Comparison of ENCODE assay signal across 1 cellular context in the genomic region with DNA sequence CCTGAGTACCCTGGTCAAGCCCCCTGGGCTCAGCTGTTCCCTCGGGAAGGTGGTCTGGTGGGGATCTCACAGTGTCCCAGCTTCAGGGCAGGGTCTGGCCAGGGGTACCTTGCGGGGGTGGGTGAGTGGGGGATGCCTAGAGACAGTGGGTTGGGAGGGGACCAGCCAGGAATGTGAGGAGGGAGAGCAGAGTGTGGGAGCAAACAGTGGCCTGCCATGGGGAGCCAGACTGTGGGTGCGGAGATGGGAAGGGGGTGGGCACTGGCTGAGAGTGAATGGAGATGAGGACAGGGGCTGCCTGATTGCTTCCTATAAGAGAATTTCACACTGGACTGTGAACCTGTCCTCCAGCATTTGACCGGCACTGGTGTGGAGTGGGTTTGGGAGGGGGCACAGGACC.
TF ChIP-seq lines count a peak whose summit lies in the region.

No MANE protein-coding gene starts in this region.

TF ChIP-seq in GM23338, 12 proteins besides CTCF, POLR2A, EP300 and RAD21 (continued from another document):
- TF ChIP-seq, protein P1, sequence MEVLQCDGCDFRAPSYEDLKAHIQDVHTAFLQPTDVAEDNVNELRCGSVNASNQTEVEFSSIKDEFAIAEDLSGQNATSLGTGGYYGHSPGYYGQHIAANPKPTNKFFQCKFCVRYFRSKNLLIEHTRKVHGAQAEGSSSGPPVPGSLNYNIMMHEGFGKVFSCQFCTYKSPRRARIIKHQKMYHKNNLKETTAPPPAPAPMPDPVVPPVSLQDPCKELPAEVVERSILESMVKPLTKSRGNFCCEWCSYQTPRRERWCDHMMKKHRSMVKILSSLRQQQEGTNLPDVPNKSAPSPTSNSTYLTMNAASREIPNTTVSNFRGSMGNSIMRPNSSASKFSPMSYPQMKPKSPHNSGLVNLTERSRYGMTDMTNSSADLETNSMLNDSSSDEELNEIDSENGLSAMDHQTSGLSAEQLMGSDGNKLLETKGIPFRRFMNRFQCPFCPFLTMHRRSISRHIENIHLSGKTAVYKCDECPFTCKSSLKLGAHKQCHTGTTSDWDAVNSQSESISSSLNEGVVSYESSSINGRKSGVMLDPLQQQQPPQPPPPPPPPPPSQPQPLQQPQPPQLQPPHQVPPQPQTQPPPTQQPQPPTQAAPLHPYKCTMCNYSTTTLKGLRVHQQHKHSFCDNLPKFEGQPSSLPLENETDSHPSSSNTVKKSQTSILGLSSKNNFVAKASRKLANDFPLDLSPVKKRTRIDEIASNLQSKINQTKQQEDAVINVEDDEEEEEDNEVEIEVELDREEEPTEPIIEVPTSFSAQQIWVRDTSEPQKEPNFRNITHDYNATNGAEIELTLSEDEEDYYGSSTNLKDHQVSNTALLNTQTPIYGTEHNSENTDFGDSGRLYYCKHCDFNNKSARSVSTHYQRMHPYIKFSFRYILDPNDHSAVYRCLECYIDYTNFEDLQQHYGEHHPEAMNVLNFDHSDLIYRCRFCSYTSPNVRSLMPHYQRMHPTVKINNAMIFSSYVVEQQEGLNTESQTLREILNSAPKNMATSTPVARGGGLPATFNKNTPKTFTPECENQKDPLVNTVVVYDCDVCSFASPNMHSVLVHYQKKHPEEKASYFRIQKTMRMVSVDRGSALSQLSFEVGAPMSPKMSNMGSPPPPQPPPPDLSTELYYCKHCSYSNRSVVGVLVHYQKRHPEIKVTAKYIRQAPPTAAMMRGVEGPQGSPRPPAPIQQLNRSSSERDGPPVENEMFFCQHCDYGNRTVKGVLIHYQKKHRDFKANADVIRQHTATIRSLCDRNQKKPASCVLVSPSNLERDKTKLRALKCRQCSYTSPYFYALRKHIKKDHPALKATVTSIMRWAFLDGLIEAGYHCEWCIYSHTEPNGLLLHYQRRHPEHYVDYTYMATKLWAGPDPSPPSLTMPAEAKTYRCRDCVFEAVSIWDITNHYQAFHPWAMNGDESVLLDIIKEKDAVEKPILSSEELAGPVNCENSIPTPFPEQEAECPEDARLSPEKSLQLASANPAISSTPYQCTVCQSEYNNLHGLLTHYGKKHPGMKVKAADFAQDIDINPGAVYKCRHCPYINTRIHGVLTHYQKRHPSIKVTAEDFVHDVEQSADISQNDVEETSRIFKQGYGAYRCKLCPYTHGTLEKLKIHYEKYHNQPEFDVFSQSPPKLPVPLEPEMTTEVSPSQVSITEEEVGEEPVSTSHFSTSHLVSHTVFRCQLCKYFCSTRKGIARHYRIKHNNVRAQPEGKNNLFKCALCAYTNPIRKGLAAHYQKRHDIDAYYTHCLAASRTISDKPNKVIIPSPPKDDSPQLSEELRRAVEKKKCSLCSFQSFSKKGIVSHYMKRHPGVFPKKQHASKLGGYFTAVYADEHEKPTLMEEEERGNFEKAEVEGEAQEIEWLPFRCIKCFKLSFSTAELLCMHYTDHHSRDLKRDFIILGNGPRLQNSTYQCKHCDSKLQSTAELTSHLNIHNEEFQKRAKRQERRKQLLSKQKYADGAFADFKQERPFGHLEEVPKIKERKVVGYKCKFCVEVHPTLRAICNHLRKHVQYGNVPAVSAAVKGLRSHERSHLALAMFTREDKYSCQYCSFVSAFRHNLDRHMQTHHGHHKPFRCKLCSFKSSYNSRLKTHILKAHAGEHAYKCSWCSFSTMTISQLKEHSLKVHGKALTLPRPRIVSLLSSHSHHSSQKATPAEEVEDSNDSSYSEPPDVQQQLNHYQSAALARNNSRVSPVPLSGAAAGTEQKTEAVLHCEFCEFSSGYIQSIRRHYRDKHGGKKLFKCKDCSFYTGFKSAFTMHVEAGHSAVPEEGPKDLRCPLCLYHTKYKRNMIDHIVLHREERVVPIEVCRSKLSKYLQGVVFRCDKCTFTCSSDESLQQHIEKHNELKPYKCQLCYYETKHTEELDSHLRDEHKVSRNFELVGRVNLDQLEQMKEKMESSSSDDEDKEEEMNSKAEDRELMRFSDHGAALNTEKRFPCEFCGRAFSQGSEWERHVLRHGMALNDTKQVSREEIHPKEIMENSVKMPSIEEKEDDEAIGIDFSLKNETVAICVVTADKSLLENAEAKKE (CRISPR knock-in tag; IDR thresholded peaks at IDR 0.05): no peak
- no peak for TF ChIP-seq NANOG (IDR thresholded peaks at IDR 0.05; ENCODE audit: borderline replicate concordance)
TF ChIP-seq in GM23338: peak in this region for 0.
